Comparison of ENCODE assay signal across 8 cellular contexts in the genomic region with DNA sequence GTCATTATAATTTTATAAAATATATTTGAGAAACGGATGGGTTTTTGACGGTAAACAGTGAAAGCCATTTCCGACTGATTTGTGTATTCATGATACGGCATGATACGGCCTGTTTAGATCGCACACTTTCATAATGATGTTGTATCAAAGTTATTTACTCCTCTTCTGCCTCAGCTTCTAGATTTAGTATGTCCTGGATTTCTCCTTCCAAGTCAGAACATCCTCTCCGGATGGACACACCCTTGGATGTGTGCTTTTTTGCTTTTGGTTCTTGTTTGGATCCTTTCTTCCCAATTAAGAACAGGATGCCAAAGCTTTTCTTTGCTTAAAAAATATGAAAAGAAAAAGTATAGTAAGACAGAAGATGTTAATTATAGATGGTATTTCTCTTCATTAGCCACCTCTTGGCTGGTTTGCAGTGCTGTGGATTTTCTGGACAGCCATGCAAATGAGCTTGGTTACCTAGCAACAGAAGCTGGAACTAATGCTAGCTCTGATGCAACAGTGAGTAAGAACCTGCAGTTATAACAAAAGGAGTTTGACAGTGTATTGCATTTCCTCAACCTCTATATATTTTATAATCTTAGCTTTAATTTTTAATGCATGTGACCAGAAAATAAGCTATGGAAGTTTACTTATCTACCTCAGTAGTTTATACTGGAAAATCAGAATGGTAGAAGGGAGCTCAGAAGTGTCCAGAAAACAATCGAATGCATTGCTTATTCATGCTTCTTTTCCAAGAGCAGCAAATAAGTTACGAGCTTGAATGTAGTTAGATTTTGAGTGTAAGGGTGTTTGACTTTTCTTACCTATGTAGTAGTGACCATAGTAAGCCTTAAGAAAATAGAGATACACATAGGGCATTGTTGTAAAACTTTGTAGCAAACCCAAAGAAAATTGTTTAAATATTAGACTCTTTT. TPM values are rescaled to one million over a fixed set of nuclear protein-coding genes. Genes with fewer than 3 reads are reported as not detected.
DNase-seq lines count a peak whose midpoint lies in the region; ATAC-seq, FAIRE-seq and TF ChIP-seq lines count a peak whose summit lies in the region.

No MANE protein-coding gene starts in this region.

- H3K27me3 ChIP-seq in BE2C = no peaks in the 10 kb centered on the region

- no peak overlapping the region for H3K9ac ChIP-seq in kidney (ENCODE audit: low read length in 2 of 2)

- H3K9me3 ChIP-seq in BE2C (no peaks in the 10 kb centered on the region), kidney (ENCODE audit: control insufficient read depth in 1 of 2, low read length in 2 of 2) (peaks cover 0 to 5% of the 10 kb centered on the region in 2 donors)

- H3K27ac Mint-ChIP-seq in effector memory CD8-positive, alpha-beta T cell = no peak overlapping the region
- peak overlapping the region; percentile 32 for H3K27ac Mint-ChIP-seq in neural crest cell (ENCODE audit: unreplicated experiment)

- no peaks in the 10 kb centered on the region for H3K36me3 ChIP-seq in BE2C
- peaks cover 2 to 11% of the 10 kb centered on the region in 2 donors for H3K36me3 ChIP-seq in kidney (ENCODE audit: control insufficient read depth in 1 of 2, insufficient read depth in 2 of 2, low read length in 2 of 2)

- intact Hi-C loops in kidney (cut with DNase I) = no loop called here

- peak; percentile 44 for ATAC-seq in GM18909 (IDR thresholded peaks at IDR 0.05; ENCODE audit: poor library complexity, unreplicated experiment)
- ATAC-seq in effector memory CD8-positive, alpha-beta T cell (replicated peaks) = peak; percentile 44

- peaks cover 39 to 53% of the 10 kb centered on the region in 2 donors for H3K4me1 Mint-ChIP-seq in effector memory CD8-positive, alpha-beta T cell (ENCODE audit: low read depth in 2 of 2)
- peaks cover 23% of the 10 kb centered on the region for H3K4me1 Mint-ChIP-seq in neural crest cell

- H3K36me3 Mint-ChIP-seq in effector memory CD8-positive, alpha-beta T cell (ENCODE audit: insufficient read depth) = peaks cover 42% of the 10 kb centered on the region
- H3K36me3 Mint-ChIP-seq in neural crest cell (ENCODE audit: low read depth) = peaks cover 33% of the 10 kb centered on the region

- peak; percentile 79 for DNase-seq in AG09309 (ENCODE audit: low read depth)
- DNase-seq in NCI-H526 (lab: John Stamatoyannopoulos, UW) = peak; percentile 68 to 86
- no peak for DNase-seq in effector memory CD8-positive, alpha-beta T cell
- no peak for DNase-seq in neural crest cell (ENCODE audit: low read depth, low spot score)
- no peak for DNase-seq in BE2C
- no peak for DNase-seq in DMS114 treated with DMSO at 0.1 percent for 48 hours (lab: John Stamatoyannopoulos, UW; ENCODE audit: unreplicated experiment)
- no peak for DNase-seq in kidney

- TF ChIP-seq CTCF in AG09309 (IDR thresholded peaks at IDR 0.05; ENCODE audit: control insufficient read depth, insufficient read depth, low read depth, low read length, missing control alignments) (no peak), neural crest cell (conservative IDR thresholded peaks at IDR 0.05) (no peak), BE2C (IDR thresholded peaks at IDR 0.05; ENCODE audit: low read depth, low read length) (no peak), kidney (IDR thresholded peaks at IDR 0.05; ENCODE audit: borderline replicate concordance, extremely low read depth, insufficient read depth) (no peak)

- H3K27me3 Mint-ChIP-seq in effector memory CD8-positive, alpha-beta T cell = no peaks in the 10 kb centered on the region
- no peaks in the 10 kb centered on the region for H3K27me3 Mint-ChIP-seq in neural crest cell (ENCODE audit: low read depth)

- H3K4me1 ChIP-seq in BE2C (no peaks in the 10 kb centered on the region), kidney (ENCODE audit: control insufficient read depth in 1 of 2, insufficient read depth in 1 of 2, low read depth in 1 of 2, low read length in 2 of 2) (no peaks in the 10 kb centered on the region)

- H3K9me3 Mint-ChIP-seq in effector memory CD8-positive, alpha-beta T cell = peaks cover 0 to 1% of the 10 kb centered on the region in 2 donors
- peaks cover 12% of the 10 kb centered on the region for H3K9me3 Mint-ChIP-seq in neural crest cell

- H3K27ac ChIP-seq in kidney (ENCODE audit: low read depth in 2 of 2, low read length in 2 of 2) = no peak overlapping the region

- no peak overlapping the region for H3K4me3 ChIP-seq in AG09309 (ENCODE audit: control insufficient read depth, low read depth, low read length)
- H3K4me3 ChIP-seq in BE2C (ENCODE audit: low read depth, low read length) = no peak overlapping the region
- H3K4me3 ChIP-seq in kidney (ENCODE audit: low read length in 2 of 2) = no peak overlapping the region

- H3K4me3 Mint-ChIP-seq in effector memory CD8-positive, alpha-beta T cell = no peak overlapping the region
- H3K4me3 Mint-ChIP-seq in neural crest cell = no peak overlapping the region

- no peak for FAIRE-seq in kidney (lab: Jason Lieb, UNC)

RNA-seq across cellular contexts. Expression of a gene that starts 27.9 kb away (rescaled TPM):
- total RNA-seq in neural crest cell (36.2 and 40.1 TPM in 2 replicates), kidney (33.6 TPM)
- 13.6 TPM for polyA plus RNA-seq in BE2C (2012; ENCODE audit: insufficient read depth, insufficient read length, low read depth)
- 13.9 TPM for polyA plus RNA-seq in kidney (ENCODE audit: insufficient read depth, low read depth, low replicate concordance)

RNA-seq across cellular contexts. Expression of a gene that starts 42.7 kb away (rescaled TPM):
- total RNA-seq in neural crest cell (0.16 and 0.54 TPM in 2 replicates), kidney (5.9 TPM)
- 0.51 TPM for polyA plus RNA-seq in BE2C (2012; ENCODE audit: insufficient read depth, insufficient read length, low read depth)
- 0.65 TPM for polyA plus RNA-seq in kidney (ENCODE audit: insufficient read depth, low read depth, low replicate concordance)

Comparison
In these comparisons a context has a peak if more than half of its experiments do, and no peak if none do; other contexts are left out.
1. DNase-seq: peak in AG09309 (single experiment) and NCI-H526 (2 of 2); none in effector memory CD8-positive, alpha-beta T cell (0 of 3), neural crest cell (single experiment), BE2C (single experiment), DMS114 treated with DMSO at 0.1 percent for 48 hours (single experiment) and kidney (single experiment).